In genomic region chr3:142888484-142889262, GRCh38 we compare ENCODE assay signal across 1 cellular context.
TF ChIP-seq lines count a peak whose summit lies in the region.

PCOLCE2 (minus strand) TSS chr3:142889083; CDS start chr3:142888896, 187 bp downstream.

TF ChIP-seq in HepG2, 621 proteins besides CTCF, POLR2A, EP300 and RAD21 (continued from another document and continues in another):
- TF ChIP-seq ZNF407 (CRISPR knock-in tag; IDR thresholded peaks at IDR 0.05; ENCODE audit: not compliant biosample characterization) (peak; percentile 92), STAG1 (CRISPR knock-in tag; IDR thresholded peaks at IDR 0.05) (0 out of 2 replicates have a peak, but pooled peaks have one; percentile 15), ZKSCAN5 (CRISPR knock-in tag; IDR thresholded peaks at IDR 0.05) (no peak), KAT7 (CRISPR knock-in tag; IDR thresholded peaks at IDR 0.05; ENCODE audit: borderline replicate concordance) (peak; percentile 36; the same call in 1 of the 2 replicates), ZNF282 (IDR thresholded peaks at IDR 0.05; ENCODE audit: partially characterized antibody) (no peak), ZNF652 (CRISPR knock-in tag; IDR thresholded peaks at IDR 0.05; ENCODE audit: borderline replicate concordance, low read depth) (no peak), ZBTB1 (CRISPR knock-in tag; IDR thresholded peaks at IDR 0.05; ENCODE audit: borderline replicate concordance) (no peak), EED (CRISPR knock-in tag; IDR thresholded peaks at IDR 0.05) (peak; percentile 34; the same call in 1 of the 2 replicates), ZNF746 (CRISPR knock-in tag; IDR thresholded peaks at IDR 0.05) (peak; percentile 38; the same call in 1 of the 2 replicates), ZNF503 (CRISPR knock-in tag; IDR thresholded peaks at IDR 0.05) (peak; percentile 34; the same call in 1 of the 2 replicates), ZNF567 (CRISPR knock-in tag; IDR thresholded peaks at IDR 0.05; ENCODE audit: borderline replicate concordance) (no peak), MTERF4 (CRISPR knock-in tag; IDR thresholded peaks at IDR 0.05) (peak; percentile 78; the same call in 1 of the 2 replicates), NFE2L1 (CRISPR knock-in tag; IDR thresholded peaks at IDR 0.05; ENCODE audit: borderline replicate concordance) (no peak; the same call in 1 of the 2 replicates), GMEB1 (CRISPR knock-in tag; IDR thresholded peaks at IDR 0.05; ENCODE audit: borderline replicate concordance) (no peak; the same call in 1 of the 2 replicates), ZSCAN25 (CRISPR knock-in tag; IDR thresholded peaks at IDR 0.05) (peak; percentile 97), HNRNPLL (IDR thresholded peaks at IDR 0.05; ENCODE audit: low read depth, low read length, poor library complexity, severe bottlenecking) (no peak), SCMH1 (CRISPR knock-in tag; IDR thresholded peaks at IDR 0.05; ENCODE audit: borderline replicate concordance) (no peak), SOX6 (IDR thresholded peaks at IDR 0.05) (no peak), SOX6 (CRISPR knock-in tag; IDR thresholded peaks at IDR 0.05) (no peak), MEIS2 (CRISPR knock-in tag; IDR thresholded peaks at IDR 0.05) (no peak; the same call in 1 of the 2 replicates), MTA3 (CRISPR knock-in tag; IDR thresholded peaks at IDR 0.05) (no peak), HINFP (CRISPR knock-in tag; IDR thresholded peaks at IDR 0.05; ENCODE audit: low read depth) (no peak), HDAC1 (CRISPR knock-in tag; IDR thresholded peaks at IDR 0.05) (peak; percentile 62), GABPA (IDR thresholded peaks at IDR 0.05; ENCODE audit: low read depth, low read length) (no peak), GABPA (CRISPR knock-in tag; IDR thresholded peaks at IDR 0.05; ENCODE audit: low read depth) (no peak), GABPB1 (CRISPR knock-in tag; IDR thresholded peaks at IDR 0.05) (peak; percentile 53; the same call in 1 of the 2 replicates), SALL1 (CRISPR knock-in tag; IDR thresholded peaks at IDR 0.05) (peak; percentile 61), PRDM10 (CRISPR knock-in tag; IDR thresholded peaks at IDR 0.05; ENCODE audit: low read depth) (no peak), ZFP36L1 (CRISPR knock-in tag; IDR thresholded peaks at IDR 0.05) (0 out of 2 replicates have a peak, but pooled peaks have one; percentile 33), ETV5 (CRISPR knock-in tag; IDR thresholded peaks at IDR 0.05; ENCODE audit: borderline replicate concordance) (no peak), GTF3A (CRISPR knock-in tag; conservative IDR thresholded peaks at IDR 0.05) (no peak), ZSCAN31 (CRISPR knock-in tag; IDR thresholded peaks at IDR 0.05; ENCODE audit: low read depth) (peak; percentile 79; the same call in 1 of the 2 replicates), E2F1 (CRISPR knock-in tag; IDR thresholded peaks at IDR 0.05) (peak; percentile 30; the same call in 1 of the 2 replicates), ZNF317 (CRISPR knock-in tag; IDR thresholded peaks at IDR 0.05) (0 out of 2 replicates have a peak, but pooled peaks have one; percentile 43), PRPF4 (IDR thresholded peaks at IDR 0.05; ENCODE audit: low read depth, low read length, poor library complexity, severe bottlenecking) (no peak), MYPOP (CRISPR knock-in tag; IDR thresholded peaks at IDR 0.05) (peak; percentile 84)
